ENCODE assay signal across 8 cellular contexts in genomic region chr11:833849-834311, GRCh38. TPM values are rescaled to one million over a fixed set of nuclear protein-coding genes. Genes with fewer than 3 reads are reported as not detected.
DNase-seq lines count a peak whose midpoint lies in the region; ATAC-seq and TF ChIP-seq lines count a peak whose summit lies in the region.

No MANE protein-coding gene starts in this region.

- peak overlapping the region; percentile 59 for H3K27ac ChIP-seq in CD8-positive, alpha-beta memory T cell (ENCODE audit: low read depth, low read length)
- H3K27ac ChIP-seq in Panc1 (ENCODE audit: low read length) = peak overlapping the region; percentile 93

- H3K36me3 Mint-ChIP-seq in CD8-positive, alpha-beta memory T cell = peaks cover 0 to 15% (median 0%) of the 10 kb centered on the region in 3 donors
- H3K36me3 Mint-ChIP-seq in osteocyte (ENCODE audit: unreplicated experiment) = no peaks in the 10 kb centered on the region

- TF ChIP-seq CTCF in Panc1 (IDR thresholded peaks at IDR 0.05) = no peak
- no peak for TF ChIP-seq CTCF in epithelial cell of esophagus (IDR thresholded peaks at IDR 0.05; ENCODE audit: insufficient read depth, low read depth, low read length, missing control alignments)
- TF ChIP-seq CTCF in osteocyte (IDR thresholded peaks at IDR 0.05) = no peak

- no peaks in the 10 kb centered on the region for H3K9me3 ChIP-seq in CD8-positive, alpha-beta memory T cell (ENCODE audit: low read length)
- no peaks in the 10 kb centered on the region for H3K9me3 ChIP-seq in Panc1 (ENCODE audit: control insufficient read depth, insufficient read depth, low read depth, low read length)

- POLR2A ChIA-PET in CD8-positive, alpha-beta memory T cell (lab: Charles Lee) = interaction anchor here (0.7 to 1.3 kb wide), 2 partner anchors 9 to 17 kb away, joined by 3 to 6 read pairs; partner anchors contain the start of genes POLR2L and TSPAN4
- POLR2A ChIA-PET in Panc1 (lab: Charles Lee) = interaction anchor here (0.5 to 0.6 kb wide), 2 partner anchors 137 to 165 kb away, joined by 3 to 8 read pairs; no protein-coding TSS in a partner anchor

- H3K4me3 Mint-ChIP-seq in CD8-positive, alpha-beta memory T cell = peak overlapping the region; percentile 41 to 87 (median 72)
- H3K4me3 Mint-ChIP-seq in osteocyte (ENCODE audit: unreplicated experiment) = peak overlapping the region; percentile 78

- no peak for ATAC-seq in Panc1

- peaks cover 0 to 9% of the 10 kb centered on the region in 2 donors for H3K27me3 Mint-ChIP-seq in CD8-positive, alpha-beta memory T cell
- no peaks in the 10 kb centered on the region for H3K27me3 Mint-ChIP-seq in osteocyte (ENCODE audit: unreplicated experiment)

- no peaks in the 10 kb centered on the region for H3K36me3 ChIP-seq in CD8-positive, alpha-beta memory T cell (ENCODE audit: insufficient read depth, low read length)
- H3K36me3 ChIP-seq in Panc1 (ENCODE audit: control insufficient read depth, insufficient read depth, low read length) = peaks cover 5% of the 10 kb centered on the region; the same call in 1 of the 2 replicates

- BruUV-seq in Panc1 (replicated peaks; lab: Mats Ljungman, UMichigan) = no TSS peak

- peak overlapping the region in 5 of 8 donors; percentile 38 to 84 (median 47) for H3K27ac Mint-ChIP-seq in CD8-positive, alpha-beta memory T cell
- peak overlapping the region; percentile 90 for H3K27ac Mint-ChIP-seq in osteocyte (ENCODE audit: unreplicated experiment)

- intact Hi-C loops in Panc1 (cut with micrococcal nuclease; ENCODE audit: unreplicated experiment) = no loop called here

- H3K9me3 Mint-ChIP-seq in CD8-positive, alpha-beta memory T cell = no peaks in the 10 kb centered on the region
- no peaks in the 10 kb centered on the region for H3K9me3 Mint-ChIP-seq in osteocyte (ENCODE audit: unreplicated experiment)

- CTCF ChIA-PET in CD8-positive, alpha-beta memory T cell (lab: Charles Lee) = interaction anchor here (1.0 kb wide), 1 partner anchor 9 kb away, joined by 3 read pairs; the partner anchor contains the start of gene TSPAN4
- CTCF ChIA-PET in Panc1 (lab: Charles Lee) = no interaction called here

- no peak for DNase-seq in CD8-positive, alpha-beta memory T cell
- no peak for DNase-seq in Panc1 (ENCODE audit: low read depth, low spot score)
- DNase-seq in epithelial cell of esophagus (ENCODE audit: low read depth) = peak; percentile 49
- DNase-seq in osteocyte (ENCODE audit: extremely low spot score, unreplicated experiment) = no peak
- no peak for DNase-seq in GF-D8 (lab: John Stamatoyannopoulos, UW)
- DNase-seq in amniotic stem cell (lab: John Stamatoyannopoulos, UW) = no peak
- DNase-seq in stimulated activated CD4-positive, alpha-beta T cell treated with anti-CD3 and anti-CD28 coated beads, Interleukin-2, amount 100 ng/mL, for 24 hours = no peak
- no peak for DNase-seq in epidermal melanocyte (ENCODE audit: insufficient read length, low spot score)

- in situ Hi-C loops in Panc1 (cut with HindIII; ENCODE audit: low pct_unique_long_range_greater_than_20kb, low sequenced_read_pairs) = no loop called here

- peaks cover 0 to 56% (median 10%) of the 10 kb centered on the region in 3 donors for H3K4me1 Mint-ChIP-seq in CD8-positive, alpha-beta memory T cell
- peaks cover 54% of the 10 kb centered on the region for H3K4me1 Mint-ChIP-seq in osteocyte (ENCODE audit: unreplicated experiment)

- no peak overlapping the region for H3K4me3 ChIP-seq in CD8-positive, alpha-beta memory T cell (ENCODE audit: low read length)
- H3K4me3 ChIP-seq in Panc1 (ENCODE audit: low read depth in 2 of 2, low read length in 2 of 2) (peak overlapping the region; percentile 78 to 89), epithelial cell of esophagus (ENCODE audit: low read length) (peak overlapping the region; percentile 74)

- peaks cover 8% of the 10 kb centered on the region for H3K27me3 ChIP-seq in CD8-positive, alpha-beta memory T cell (ENCODE audit: insufficient read depth, low read length, poor library complexity, severe bottlenecking)
- H3K27me3 ChIP-seq in Panc1 (ENCODE audit: control insufficient read depth, insufficient read depth, low read length) = no peaks in the 10 kb centered on the region

- H3K4me1 ChIP-seq in CD8-positive, alpha-beta memory T cell (ENCODE audit: insufficient read depth, low read length) = peaks cover 35% of the 10 kb centered on the region
- H3K4me1 ChIP-seq in Panc1 (ENCODE audit: control insufficient read depth, insufficient read depth, low read length) = peaks cover 58% of the 10 kb centered on the region

RNA-seq across cellular contexts. Expression of gene CD151, which starts 1.1 kb away (rescaled TPM):
- 10 to 100 TPM; 61.2 to 65.5 TPM for total RNA-seq in CD8-positive, alpha-beta memory T cell
- 19.6 TPM for polyA plus RNA-seq in CD8-positive, alpha-beta memory T cell
- 680 TPM for total RNA-seq in Panc1 (2021; ENCODE audit: unreplicated experiment)
- polyA plus RNA-seq in Panc1 (2012; ENCODE audit: insufficient read length) = 1,015 TPM
- total RNA-seq in osteocyte = 377 and 379 TPM in 2 replicates

RNA-seq across cellular contexts. Expression of gene CRACR2B, which starts 6.2 kb away (rescaled TPM):
- total RNA-seq in CD8-positive, alpha-beta memory T cell = 1 to 10 TPM; 2.4 to 3.6 TPM
- not detected for polyA plus RNA-seq in CD8-positive, alpha-beta memory T cell
- total RNA-seq in Panc1 (2021; ENCODE audit: unreplicated experiment) = 132 TPM
- 167 TPM for polyA plus RNA-seq in Panc1 (2012; ENCODE audit: insufficient read length)
- total RNA-seq in osteocyte = 3.9 and 4.2 TPM in 2 replicates

RNA-seq across cellular contexts. Expression of gene POLR2L, which starts 8.4 kb away (rescaled TPM):
- 100 to 1,000 TPM; 178 to 182 TPM for total RNA-seq in CD8-positive, alpha-beta memory T cell
- 114 TPM for polyA plus RNA-seq in CD8-positive, alpha-beta memory T cell
- total RNA-seq in Panc1 (2021; ENCODE audit: unreplicated experiment) (673 TPM), osteocyte (170 and 193 TPM in 2 replicates)
- 2,061 TPM for polyA plus RNA-seq in Panc1 (2012; ENCODE audit: insufficient read length)

RNA-seq across cellular contexts. Expression of gene TSPAN4, which starts 8.8 kb away (rescaled TPM):
- total RNA-seq in CD8-positive, alpha-beta memory T cell = 1 to 10 TPM; 8.8 to 9.4 TPM
- 4.4 TPM for polyA plus RNA-seq in CD8-positive, alpha-beta memory T cell
- total RNA-seq in Panc1 (2021; ENCODE audit: unreplicated experiment) = 187 TPM
- polyA plus RNA-seq in Panc1 (2012; ENCODE audit: insufficient read length) = 257 TPM
- total RNA-seq in osteocyte = 163 and 175 TPM in 2 replicates

RNA-seq across cellular contexts. Expression of gene PNPLA2, which starts 15.2 kb away (rescaled TPM):
- total RNA-seq in CD8-positive, alpha-beta memory T cell = 10 to 100 TPM; 49.8 to 53.0 TPM
- 41.5 TPM for polyA plus RNA-seq in CD8-positive, alpha-beta memory T cell
- total RNA-seq in Panc1 (2021; ENCODE audit: unreplicated experiment) (244 TPM), osteocyte (83.8 and 96.4 TPM in 2 replicates)
- 377 TPM for polyA plus RNA-seq in Panc1 (2012; ENCODE audit: insufficient read length)

Comparison
In these comparisons a context has a peak if more than half of its experiments do, and no peak if none do; other contexts are left out.
1. RNA of gene CRACR2B, which starts 6.2 kb away (total RNA-seq): 132 TPM in Panc1 (single experiment); 3.9 to 4.2 TPM in osteocyte and 2.4 to 3.6 TPM in CD8-positive, alpha-beta memory T cell; every median in the first group is over 10 times any median in the second.